In the genomic region with DNA sequence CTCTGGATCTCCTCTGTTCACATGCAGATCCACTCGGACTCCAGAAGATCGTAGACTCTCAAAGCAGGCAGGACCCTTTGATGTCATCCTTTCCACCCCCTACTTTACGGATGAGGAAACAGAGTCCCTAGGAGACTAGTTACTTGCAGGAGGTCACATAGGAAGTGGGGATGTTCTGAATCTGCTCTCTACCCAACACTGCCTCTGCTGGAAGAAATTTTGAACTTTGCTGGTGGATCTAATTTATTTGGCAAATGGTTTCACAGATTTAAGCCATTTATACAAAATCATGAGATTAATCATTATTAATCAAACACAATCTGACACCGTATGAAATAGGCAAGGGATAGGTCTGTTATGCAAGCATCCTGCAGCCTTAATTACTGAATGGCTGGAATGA, we compare ENCODE assay signal across 2 cellular contexts.
TF ChIP-seq lines count a peak whose summit lies in the region.

No MANE protein-coding gene starts in this region.

TF ChIP-seq in GM12878, 131 proteins besides CTCF, POLR2A, EP300 and RAD21:
- TF ChIP-seq MLLT1 (IDR thresholded peaks at IDR 0.05) (no peak), SMC3 (IDR thresholded peaks at IDR 0.05; ENCODE audit: borderline replicate concordance, low read length) (no peak), BACH1 (IDR thresholded peaks at IDR 0.05; ENCODE audit: borderline replicate concordance) (no peak), ZNF274 (IDR thresholded peaks at IDR 0.05; ENCODE audit: insufficient read depth, insufficient read length) (no peak), ZNF384 (IDR thresholded peaks at IDR 0.05; ENCODE audit: borderline replicate concordance, low read depth, low read length) (no peak), GABPA (IDR thresholded peaks at IDR 0.05; ENCODE audit: low read depth) (no peak), HDAC2 (IDR thresholded peaks at IDR 0.05) (no peak), BMI1 (IDR thresholded peaks at IDR 0.05; ENCODE audit: borderline replicate concordance) (no peak), E2F8 (IDR thresholded peaks at IDR 0.05; ENCODE audit: low read depth, partially characterized antibody) (no peak), CBX5 (IDR thresholded peaks at IDR 0.05; ENCODE audit: low read depth) (no peak), RFX5 (IDR thresholded peaks at IDR 0.05; ENCODE audit: low read depth, low read length) (no peak), ZZZ3 (IDR thresholded peaks at IDR 0.05; ENCODE audit: control insufficient read depth, insufficient read length, low read depth) (no peak), SMAD1 (IDR thresholded peaks at IDR 0.05; ENCODE audit: low read depth, partially characterized antibody) (no peak), MEF2B (IDR thresholded peaks at IDR 0.05; ENCODE audit: partially characterized antibody, poor library complexity, severe bottlenecking) (no peak), CREB1 (IDR thresholded peaks at IDR 0.05; ENCODE audit: low read depth) (no peak), SREBF2 (IDR thresholded peaks at IDR 0.05; ENCODE audit: low read length) (no peak), ZBTB4 (CRISPR knock-in tag; IDR thresholded peaks at IDR 0.05) (no peak)

TF ChIP-seq in liver, 16 proteins besides CTCF, POLR2A, EP300 and RAD21:
- TF ChIP-seq REST (IDR thresholded peaks at IDR 0.05), result no peak
- TF ChIP-seq TAF1 (conservative IDR thresholded peaks at IDR 0.05), result no peak
- no peak for TF ChIP-seq RXRA (IDR thresholded peaks at IDR 0.05)
- TF ChIP-seq JUND (IDR thresholded peaks at IDR 0.05), result no peak
- TF ChIP-seq, protein P1, sequence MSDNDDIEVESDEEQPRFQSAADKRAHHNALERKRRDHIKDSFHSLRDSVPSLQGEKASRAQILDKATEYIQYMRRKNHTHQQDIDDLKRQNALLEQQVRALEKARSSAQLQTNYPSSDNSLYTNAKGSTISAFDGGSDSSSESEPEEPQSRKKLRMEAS (IDR thresholded peaks at IDR 0.05), result no peak
- no peak for TF ChIP-seq FOXA2 (IDR thresholded peaks at IDR 0.05)
- TF ChIP-seq SP1 (IDR thresholded peaks at IDR 0.05), result no peak
- no peak for TF ChIP-seq ZBTB33 (IDR thresholded peaks at IDR 0.05)
- no peak for TF ChIP-seq FOXA1 (IDR thresholded peaks at IDR 0.05)
- no peak for TF ChIP-seq HNF4G (IDR thresholded peaks at IDR 0.05)
- no peak for TF ChIP-seq EGR1 (IDR thresholded peaks at IDR 0.05; ENCODE audit: low read depth in 2 of 2)
- no peak for TF ChIP-seq HNF4A (conservative IDR thresholded peaks at IDR 0.05)
- no peak for TF ChIP-seq NR2F2 (IDR thresholded peaks at IDR 0.05)
- TF ChIP-seq, protein P2, sequence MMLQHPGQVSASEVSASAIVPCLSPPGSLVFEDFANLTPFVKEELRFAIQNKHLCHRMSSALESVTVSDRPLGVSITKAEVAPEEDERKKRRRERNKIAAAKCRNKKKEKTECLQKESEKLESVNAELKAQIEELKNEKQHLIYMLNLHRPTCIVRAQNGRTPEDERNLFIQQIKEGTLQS (IDR thresholded peaks at IDR 0.05), result no peak
- no peak for TF ChIP-seq GABPA (IDR thresholded peaks at IDR 0.05 in 1 of 2, conservative IDR thresholded peaks at IDR 0.05 in 1 of 2)
- TF ChIP-seq YY1 (IDR thresholded peaks at IDR 0.05), result no peak
